8 cellular contexts compared by ENCODE assay signal in the genomic region with DNA sequence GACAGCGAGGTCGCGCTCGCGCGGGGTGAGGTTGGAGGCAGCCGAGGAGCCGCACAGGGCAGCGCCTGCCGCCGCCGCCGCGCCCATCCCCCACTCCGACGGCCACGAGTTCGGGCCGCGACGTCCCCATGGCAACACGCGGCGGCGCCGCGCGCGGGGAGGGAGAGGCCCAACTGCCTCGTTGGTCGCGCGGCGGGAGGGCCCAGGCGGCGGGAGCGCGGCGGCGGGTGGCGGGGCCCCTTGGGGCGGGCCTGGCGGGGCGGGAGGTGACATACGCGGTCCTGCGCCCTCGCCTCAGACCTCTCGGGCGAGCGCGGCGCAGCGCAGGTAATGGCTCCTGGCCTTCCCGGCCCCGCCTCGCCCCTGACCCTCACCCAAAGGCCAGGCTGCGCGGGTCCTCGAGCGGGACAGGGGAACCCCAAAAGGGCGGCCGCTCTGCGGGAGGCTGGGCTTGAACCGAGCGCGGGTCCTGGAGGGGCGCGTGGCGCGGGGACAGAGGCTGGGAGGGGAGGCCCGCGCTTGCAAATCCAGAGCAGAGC.
DNase-seq lines count a peak whose midpoint lies in the region; ATAC-seq and TF ChIP-seq lines count a peak whose summit lies in the region.

A gene with protein sequence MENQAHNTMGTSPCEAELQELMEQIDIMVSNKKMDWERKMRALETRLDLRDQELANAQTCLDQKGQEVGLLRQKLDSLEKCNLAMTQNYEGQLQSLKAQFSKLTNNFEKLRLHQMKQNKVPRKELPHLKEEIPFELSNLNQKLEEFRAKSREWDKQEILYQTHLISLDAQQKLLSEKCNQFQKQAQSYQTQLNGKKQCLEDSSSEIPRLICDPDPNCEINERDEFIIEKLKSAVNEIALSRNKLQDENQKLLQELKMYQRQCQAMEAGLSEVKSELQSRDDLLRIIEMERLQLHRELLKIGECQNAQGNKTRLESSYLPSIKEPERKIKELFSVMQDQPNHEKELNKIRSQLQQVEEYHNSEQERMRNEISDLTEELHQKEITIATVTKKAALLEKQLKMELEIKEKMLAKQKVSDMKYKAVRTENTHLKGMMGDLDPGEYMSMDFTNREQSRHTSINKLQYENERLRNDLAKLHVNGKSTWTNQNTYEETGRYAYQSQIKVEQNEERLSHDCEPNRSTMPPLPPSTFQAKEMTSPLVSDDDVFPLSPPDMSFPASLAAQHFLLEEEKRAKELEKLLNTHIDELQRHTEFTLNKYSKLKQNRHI (plus strand): TSS at position 297 of the 539 bp plus-strand sequence. CDS start 1,518 bp downstream, outside the sequence.

- no peaks in the 10 kb centered on the region for H3K36me3 Mint-ChIP-seq in stimulated activated effector memory CD8-positive, alpha-beta T cell treated with anti-CD3 and anti-CD28 coated beads, Interleukin-12 subunit alpha, Interleukin-12 subunit beta, amount 100 ng/mL, for 72 hours

- no peaks in the 10 kb centered on the region for H3K4me1 Mint-ChIP-seq in stimulated activated effector memory CD8-positive, alpha-beta T cell treated with anti-CD3 and anti-CD28 coated beads, Interleukin-12 subunit alpha, Interleukin-12 subunit beta, amount 100 ng/mL, for 72 hours

- peak within 1 kb of the TSS; percentile 34 for H3K4me3 ChIP-seq in astrocyte of the spinal cord (ENCODE audit: low read depth, low read length)

- peak; percentile 81 for DNase-seq in DMS 273 (lab: John Stamatoyannopoulos, UW; ENCODE audit: unreplicated experiment)
- DNase-seq in DMS 273 treated with DMSO at 0.1 percent for 48 hours (lab: John Stamatoyannopoulos, UW): no peak
- peak; percentile 78 to 80 for DNase-seq in NCI-H2081 (lab: John Stamatoyannopoulos, UW)
- DNase-seq in astrocyte of the spinal cord (ENCODE audit: low read depth, low spot score): peak; percentile 9
- peak; percentile 43 for DNase-seq in iPS-NIHi7 (ENCODE audit: extremely low spot score)
- DNase-seq in stimulated activated effector memory CD8-positive, alpha-beta T cell treated with anti-CD3 and anti-CD28 coated beads, Interleukin-12 subunit alpha, Interleukin-12 subunit beta, amount 100 ng/mL, for 72 hours (ENCODE audit: low spot score in 2 of 2): no peak
- DNase-seq in dedifferentiated amniotic fluid mesenchymal stem cell (ENCODE audit: extremely low spot score): no peak

- in situ Hi-C loops in astrocyte of the spinal cord (cut with HindIII; ENCODE audit: low sequenced_read_pairs): no loop called here

- peak; percentile 56 for ATAC-seq in stimulated activated effector memory CD8-positive, alpha-beta T cell treated with anti-CD3 and anti-CD28 coated beads, Interleukin-12 subunit alpha, Interleukin-12 subunit beta, amount 100 ng/mL, for 72 hours
- no peak for ATAC-seq in GM19351 (IDR thresholded peaks at IDR 0.05; ENCODE audit: unreplicated experiment)

- TF ChIP-seq CTCF in astrocyte of the spinal cord (IDR thresholded peaks at IDR 0.05; ENCODE audit: low read depth, low read length): no peak

- peaks cover 3% of the 10 kb centered on the region for H3K9me3 Mint-ChIP-seq in stimulated activated effector memory CD8-positive, alpha-beta T cell treated with anti-CD3 and anti-CD28 coated beads, Interleukin-12 subunit alpha, Interleukin-12 subunit beta, amount 100 ng/mL, for 72 hours

- no peak within 1 kb of the TSS for H3K27ac Mint-ChIP-seq in stimulated activated effector memory CD8-positive, alpha-beta T cell treated with anti-CD3 and anti-CD28 coated beads, Interleukin-12 subunit alpha, Interleukin-12 subunit beta, amount 100 ng/mL, for 72 hours

- peak within 1 kb of the TSS; percentile 27 for H3K4me3 Mint-ChIP-seq in stimulated activated effector memory CD8-positive, alpha-beta T cell treated with anti-CD3 and anti-CD28 coated beads, Interleukin-12 subunit alpha, Interleukin-12 subunit beta, amount 100 ng/mL, for 72 hours

Comparison
In these comparisons a context has a peak if more than half of its experiments do, and no peak if none do; other contexts are left out.
1. DNase-seq: peak in DMS 273 (single experiment), NCI-H2081 (2 of 2), astrocyte of the spinal cord (single experiment) and iPS-NIHi7 (single experiment); none in DMS 273 treated with DMSO at 0.1 percent for 48 hours (single experiment), stimulated activated effector memory CD8-positive, alpha-beta T cell treated with anti-CD3 and anti-CD28 coated beads, Interleukin-12 subunit alpha, Interleukin-12 subunit beta, amount 100 ng/mL, for 72 hours (0 of 2) and dedifferentiated amniotic fluid mesenchymal stem cell (single experiment).